Comparison of ENCODE assay signal across 35 cellular contexts in genomic region chr2:31344447-31344846, GRCh38.
"Had no signal": no experiment of that assay in that cellular context is flagged by ENCODE, and none has a peak within 500 bp of the region (broad histone marks: within the 10 kb centered on the region; RNA-seq: fewer than 3 reads in every experiment).

No MANE protein-coding gene starts in this region.

- H3K36me3 Mint-ChIP-seq: activated CD4-positive, alpha-beta memory T cell treated with anti-CD3 and anti-CD28 coated beads for 36 hours; activated naive CD4-positive, alpha-beta T cell treated with anti-CD3 and anti-CD28 coated beads, Interleukin-2, amount 50 U/mL, for 72 hours; activated naive CD8-positive, alpha-beta T cell treated with anti-CD3 and anti-CD28 coated beads for 36 hours had no signal

- H3K9me3 Mint-ChIP-seq: activated B cell treated with CpG ODN at 0.5 μM for 24 hours; activated CD4-positive, alpha-beta memory T cell treated with anti-CD3 and anti-CD28 coated beads for 36 hours; activated CD4-positive, alpha-beta T cell treated with anti-CD3 and anti-CD28 coated beads, Interleukin-2, amount 10 ng/mL, durations not matched to agents 24 days and 14 days; activated CD8-positive, alpha-beta T cell treated with anti-CD3 and anti-CD28 coated beads for 36 hours; activated naive CD4-positive, alpha-beta T cell treated with anti-CD3 and anti-CD28 coated beads for 36 hours; activated naive CD4-positive, alpha-beta T cell treated with anti-CD3 and anti-CD28 coated beads, Interleukin-2, amount 50 U/mL, for 72 hours; activated naive CD8-positive, alpha-beta T cell treated with anti-CD3 and anti-CD28 coated beads for 36 hours; activated T-cell treated with anti-CD3 and anti-CD28 coated beads, Interleukin-2, amount 50 U/mL, for 4 hours; activated T-cell treated with anti-CD3 and anti-CD28 coated beads, Interleukin-2, amount 50 U/mL, for 72 hours; activated T-helper 1 cell treated with anti-CD3 and anti-CD28 coated beads, Interleukin-12 subunit alpha, Interleukin-12 subunit beta, Interleukin-2, Interleukin-4 antibody, amounts not matched to agents 30 ng/mL and 10 ng/mL and 1 ng/mL, durations not matched to agents 14 hours and 24 hours and 36 hours; activated T-helper 17 cell treated with anti-CD3 and anti-CD28 coated beads, Interleukin-2, amount 50 U/mL, for 72 hours; T-helper 1 cell treated with Interleukin-12 subunit alpha and Interleukin-12 subunit beta and Interleukin-4 antibody, amounts not matched to agents 30 μg/mL and 1 μg/mL, for 36 hours had no signal

- H3K27ac ChIP-seq: adrenal gland, body of pancreas, brain microvascular endothelial cell, breast epithelium, VCaP had no signal

- H3K4me1 ChIP-seq: adrenal gland, body of pancreas, breast epithelium had no signal

- H3K36me3 ChIP-seq: adrenal gland, brain microvascular endothelial cell, breast epithelium had no signal

- H3K27me3 ChIP-seq: adrenal gland, body of pancreas, brain microvascular endothelial cell, breast epithelium had no signal

- DNase-seq: activated B cell treated with CpG ODN at 0.5 μM for 24 hours; activated CD4-positive, alpha-beta memory T cell treated with anti-CD3 and anti-CD28 coated beads for 36 hours; activated CD4-positive, alpha-beta T cell treated with anti-CD3 and anti-CD28 coated beads for 4 hours; activated CD4-positive, alpha-beta T cell treated with anti-CD3 and anti-CD28 coated beads, Interleukin-2, amount 10 ng/mL, durations not matched to agents 24 days and 14 days; activated CD4-positive, alpha-beta T cell treated with anti-CD3 and anti-CD28 coated beads, Interleukin-2, amount 50 U/mL, for 1 hour; activated CD4-positive, alpha-beta T cell treated with anti-CD3 and anti-CD28 coated beads, Interleukin-2, amount 50 U/mL, for 4 hours; activated CD4-positive, CD25-positive, alpha-beta regulatory T cell treated with anti-CD3 and anti-CD28 coated beads, Interleukin-2, amount 50 U/mL, for 72 hours; activated CD8-positive, alpha-beta memory T cell treated with anti-CD3 and anti-CD28 coated beads, Interleukin-2, amount 50 U/mL, for 4 hours; activated CD8-positive, alpha-beta T cell treated with anti-CD3 and anti-CD28 coated beads for 36 hours; activated effector memory CD4-positive, alpha-beta T cell treated with anti-CD3 and anti-CD28 coated beads, Interleukin-2, amount 50 U/mL, for 16 hours; activated gamma-delta T cell treated with Interleukin-2 at 50 U/mL for 16 hours; activated naive CD4-positive, alpha-beta T cell; activated naive CD4-positive, alpha-beta T cell treated with anti-CD3 and anti-CD28 coated beads for 36 hours; activated naive CD4-positive, alpha-beta T cell treated with anti-CD3 and anti-CD28 coated beads, Interleukin-2, amount 50 U/mL, for 16 hours; activated naive CD8-positive, alpha-beta T cell treated with anti-CD3 and anti-CD28 coated beads for 36 hours; activated T-cell treated with anti-CD3 and anti-CD28 coated beads for 4 hours; activated T-cell treated with anti-CD3 and anti-CD28 coated beads, Interleukin-2, amount 50 U/mL, for 1 hour; activated T-cell treated with anti-CD3 and anti-CD28 coated beads, Interleukin-2, amount 50 U/mL, for 4 hours; activated T-cell treated with anti-CD3 and anti-CD28 coated beads, Interleukin-2, amount 50 U/mL, for 72 hours; adrenal gland; amniotic stem cell; aorta; body of pancreas; brain microvascular endothelial cell; central memory CD4-positive, alpha-beta T cell; T-helper 1 cell; T-helper 9 cell had no signal

- FAIRE-seq: astrocyte, TTC549 had no signal

- H3K4me3 ChIP-seq: adrenal gland, body of pancreas, breast epithelium had no signal

- H3K9me3 ChIP-seq: adrenal gland, body of pancreas, breast epithelium had no signal

- H3K4me3 Mint-ChIP-seq: activated B cell treated with CpG ODN at 0.5 μM for 24 hours; activated CD4-positive, alpha-beta memory T cell treated with anti-CD3 and anti-CD28 coated beads for 36 hours; activated CD4-positive, alpha-beta T cell treated with anti-CD3 and anti-CD28 coated beads, Interleukin-2, amount 10 ng/mL, durations not matched to agents 24 days and 14 days; activated CD8-positive, alpha-beta T cell treated with anti-CD3 and anti-CD28 coated beads for 36 hours; activated naive CD4-positive, alpha-beta T cell treated with anti-CD3 and anti-CD28 coated beads for 36 hours; activated naive CD8-positive, alpha-beta T cell treated with anti-CD3 and anti-CD28 coated beads for 36 hours; activated T-cell treated with anti-CD3 and anti-CD28 coated beads, Interleukin-2, amount 50 U/mL, for 4 hours; activated T-cell treated with anti-CD3 and anti-CD28 coated beads, Interleukin-2, amount 50 U/mL, for 72 hours; activated T-helper 1 cell treated with anti-CD3 and anti-CD28 coated beads, Interleukin-12 subunit alpha, Interleukin-12 subunit beta, Interleukin-2, Interleukin-4 antibody, amounts not matched to agents 30 ng/mL and 10 ng/mL and 1 ng/mL, durations not matched to agents 14 hours and 24 hours and 36 hours; activated T-helper 17 cell treated with anti-CD3 and anti-CD28 coated beads, Interleukin-2, amount 50 U/mL, for 72 hours; T-helper 1 cell treated with Interleukin-12 subunit alpha and Interleukin-12 subunit beta and Interleukin-4 antibody, amounts not matched to agents 30 μg/mL and 1 μg/mL, for 36 hours had no signal

- ATAC-seq: activated CD8-positive, alpha-beta T cell treated with anti-CD3 and anti-CD28 coated beads for 36 hours; activated naive CD4-positive, alpha-beta T cell treated with anti-CD3 and anti-CD28 coated beads, Interleukin-2, amount 50 U/mL, for 72 hours; activated T-cell treated with anti-CD3 and anti-CD28 coated beads, Interleukin-2, amount 50 U/mL, for 4 hours; activated T-cell treated with anti-CD3 and anti-CD28 coated beads, Interleukin-2, amount 50 U/mL, for 72 hours; activated T-helper 17 cell treated with anti-CD3 and anti-CD28 coated beads, Interleukin-2, amount 50 U/mL, for 72 hours; body of pancreas had no signal

- H3K4me1 Mint-ChIP-seq: activated B cell treated with CpG ODN at 0.5 μM for 24 hours; activated CD4-positive, alpha-beta T cell treated with anti-CD3 and anti-CD28 coated beads, Interleukin-2, amount 10 ng/mL, durations not matched to agents 24 days and 14 days; activated naive CD8-positive, alpha-beta T cell treated with anti-CD3 and anti-CD28 coated beads for 36 hours; activated T-helper 17 cell treated with anti-CD3 and anti-CD28 coated beads, Interleukin-2, amount 50 U/mL, for 72 hours had no signal

- H3K27ac Mint-ChIP-seq: activated B cell treated with CpG ODN at 0.5 μM for 24 hours; activated CD4-positive, alpha-beta memory T cell treated with anti-CD3 and anti-CD28 coated beads for 36 hours; activated CD4-positive, alpha-beta T cell treated with anti-CD3 and anti-CD28 coated beads, Interleukin-2, amount 10 ng/mL, durations not matched to agents 24 days and 14 days; activated CD8-positive, alpha-beta T cell treated with anti-CD3 and anti-CD28 coated beads for 36 hours; activated naive CD4-positive, alpha-beta T cell treated with anti-CD3 and anti-CD28 coated beads for 36 hours; activated naive CD4-positive, alpha-beta T cell treated with anti-CD3 and anti-CD28 coated beads, Interleukin-2, amount 50 U/mL, for 72 hours; activated naive CD8-positive, alpha-beta T cell treated with anti-CD3 and anti-CD28 coated beads for 36 hours; activated T-cell treated with anti-CD3 and anti-CD28 coated beads, Interleukin-2, amount 50 U/mL, for 72 hours; activated T-helper 1 cell treated with anti-CD3 and anti-CD28 coated beads, Interleukin-12 subunit alpha, Interleukin-12 subunit beta, Interleukin-2, Interleukin-4 antibody, amounts not matched to agents 30 ng/mL and 10 ng/mL and 1 ng/mL, durations not matched to agents 14 hours and 24 hours and 36 hours; activated T-helper 17 cell treated with anti-CD3 and anti-CD28 coated beads, Interleukin-2, amount 50 U/mL, for 72 hours; T-helper 1 cell treated with Interleukin-12 subunit alpha and Interleukin-12 subunit beta and Interleukin-4 antibody, amounts not matched to agents 30 μg/mL and 1 μg/mL, for 36 hours had no signal
